ENCODE assay signal across 14 cellular contexts in the genomic region with DNA sequence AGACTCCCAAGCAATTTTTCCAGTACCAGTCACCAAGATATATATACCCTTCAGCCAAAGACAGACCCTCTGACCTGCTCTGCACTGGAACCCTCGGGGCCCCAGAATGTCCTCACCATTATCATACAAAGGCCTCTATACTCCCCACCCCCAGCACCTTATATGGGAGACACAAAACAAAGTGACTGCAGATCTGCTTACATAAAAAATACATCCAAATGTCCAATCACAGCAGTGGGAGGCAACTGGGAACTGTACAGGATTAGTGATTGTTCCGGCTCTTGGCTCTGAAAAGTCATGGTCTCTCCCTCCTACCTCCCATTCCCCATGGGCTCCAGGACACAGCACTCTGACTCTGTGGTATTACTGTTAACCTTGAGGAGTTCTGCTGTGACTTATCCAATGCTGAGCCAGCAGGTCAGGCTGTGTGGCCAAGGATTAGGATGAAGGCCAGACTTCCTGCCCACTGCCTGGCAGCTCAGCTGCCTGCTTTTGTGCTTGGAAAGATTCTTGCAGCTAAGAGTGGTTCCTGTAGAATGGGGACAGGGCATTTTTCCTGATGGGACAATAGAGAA. TPM values are rescaled to one million over a fixed set of nuclear protein-coding genes. Genes with fewer than 3 reads are reported as not detected.
A peak's percentile ranks its signal among the peaks of the same experiment; 100 is the strongest.
DNase-seq lines count a peak whose midpoint lies in the region; ATAC-seq and TF ChIP-seq lines count a peak whose summit lies in the region.
"Had no signal": no experiment of that assay in that cellular context is flagged by ENCODE, and none has a peak within 500 bp of the region (broad histone marks: within the 10 kb centered on the region; RNA-seq: fewer than 3 reads in every experiment).

No MANE protein-coding gene starts in this region.

- H3K27ac Mint-ChIP-seq in nephron progenitor cell: peak overlapping the region; percentile 47
- H3K27ac Mint-ChIP-seq: stimulated activated naive CD8-positive, alpha-beta T cell treated with anti-CD3 and anti-CD28 coated beads, Interleukin-15, Interleukin-2, amounts not matched to agents 100 ng/mL and 50 ng/mL, for 24 hours had no signal

- H3K36me3 Mint-ChIP-seq in nephron progenitor cell (ENCODE audit: low read depth): no peaks in the 10 kb centered on the region

- TF ChIP-seq POLR2A in gastrocnemius medialis (IDR thresholded peaks at IDR 0.05): no peak

- ATAC-seq in gastrocnemius medialis: no peak
- no peak for ATAC-seq in HG03460 (IDR thresholded peaks at IDR 0.05; ENCODE audit: unreplicated experiment)
- ATAC-seq: Panc1 had no signal

- H3K4me1 ChIP-seq in gastrocnemius medialis: no peaks in the 10 kb centered on the region

- no peak overlapping the region for H3K4me3 Mint-ChIP-seq in nephron progenitor cell
- H3K4me3 Mint-ChIP-seq: stimulated activated naive CD8-positive, alpha-beta T cell treated with anti-CD3 and anti-CD28 coated beads, Interleukin-15, Interleukin-2, amounts not matched to agents 100 ng/mL and 50 ng/mL, for 24 hours had no signal

- H3K9me3 Mint-ChIP-seq in nephron progenitor cell: no peaks in the 10 kb centered on the region
- H3K9me3 Mint-ChIP-seq: stimulated activated naive CD8-positive, alpha-beta T cell treated with anti-CD3 and anti-CD28 coated beads, Interleukin-15, Interleukin-2, amounts not matched to agents 100 ng/mL and 50 ng/mL, for 24 hours had no signal

- no peak overlapping the region for H3K27ac ChIP-seq in WERI-Rb-1
- H3K27ac ChIP-seq in gastrocnemius medialis: no peak overlapping the region
- H3K27ac ChIP-seq: skin epidermis had no signal

- DNase-seq in Caki2 (ENCODE audit: low read depth) (peak; percentile 32), WERI-Rb-1 (peak; percentile 18), fibroblast of the aortic adventitia (ENCODE audit: low read depth) (peak; percentile 24), nephron progenitor cell (no peak), gastrocnemius medialis (no peak), SHP77 (lab: John Stamatoyannopoulos, UW) (no peak), DMS53 (lab: John Stamatoyannopoulos, UW) (no peak)
- DNase-seq: activated CD8-positive, alpha-beta memory T cell treated with anti-CD3 and anti-CD28 coated beads, Interleukin-2, amount 50 U/mL, for 48 hours; activated naive CD4-positive, alpha-beta T cell treated with anti-CD3 and anti-CD28 coated beads, Interleukin-2, amount 50 U/mL, for 16 hours; NCI-H1694 had no signal

- no peaks in the 10 kb centered on the region for H3K27me3 ChIP-seq in WERI-Rb-1 (ENCODE audit: insufficient read depth, low read depth, severe bottlenecking)
- no peaks in the 10 kb centered on the region for H3K27me3 ChIP-seq in gastrocnemius medialis

- H3K36me3 ChIP-seq in WERI-Rb-1: no peaks in the 10 kb centered on the region
- no peaks in the 10 kb centered on the region for H3K36me3 ChIP-seq in gastrocnemius medialis

- H3K27me3 Mint-ChIP-seq in nephron progenitor cell (ENCODE audit: low read depth, poor library complexity): peaks cover 3% of the 10 kb centered on the region
- H3K27me3 Mint-ChIP-seq: stimulated activated naive CD8-positive, alpha-beta T cell treated with anti-CD3 and anti-CD28 coated beads, Interleukin-15, Interleukin-2, amounts not matched to agents 100 ng/mL and 50 ng/mL, for 24 hours had no signal

- H3K4me1 Mint-ChIP-seq in nephron progenitor cell: peaks cover 19% of the 10 kb centered on the region

- in situ Hi-C loops in Caki2 (cut with HindIII; ENCODE audit: low pct_unique_long_range_greater_than_20kb, low sequenced_read_pairs) (no loop called here), gastrocnemius medialis (cut with MboI; ENCODE audit: low sequenced_read_pairs in 4 of 4) (no loop called here)

- H3K9me3 ChIP-seq in WERI-Rb-1 (ENCODE audit: severe bottlenecking) (no peaks in the 10 kb centered on the region), gastrocnemius medialis (no peaks in the 10 kb centered on the region)

- TF ChIP-seq CTCF in WERI-Rb-1 (IDR thresholded peaks at IDR 0.05; ENCODE audit: low read depth, low read length) (no peak), fibroblast of the aortic adventitia (IDR thresholded peaks at IDR 0.05; ENCODE audit: insufficient read depth, low read length) (no peak), nephron progenitor cell (IDR thresholded peaks at IDR 0.05) (no peak), gastrocnemius medialis (IDR thresholded peaks at IDR 0.05 in 4 of 5, conservative IDR thresholded peaks at IDR 0.05 in 1 of 5) (no peak)

- H3K4me3 ChIP-seq in WERI-Rb-1 (ENCODE audit: low read depth, low read length) (no peak overlapping the region), fibroblast of the aortic adventitia (ENCODE audit: low read depth, low read length) (no peak overlapping the region), gastrocnemius medialis (no peak overlapping the region)
- H3K4me3 ChIP-seq: skin epidermis had no signal

- intact Hi-C loops in gastrocnemius medialis (cut with DNase I; ENCODE audit: low total_unique reads): no loop called here

RNA-seq across cellular contexts. Expression of gene OXA1L, which starts 13.7 kb away (rescaled TPM):
- 71.3 and 79.1 TPM in 2 replicates for total RNA-seq in Caki2 (2014; rRNA removed; shearing (Covaris generic); ENCODE audit: low replicate concordance)
- total RNA-seq in fibroblast of the aortic adventitia (ENCODE audit: low replicate concordance) (50.9 and 66.4 TPM in 2 replicates), gastrocnemius medialis (100 to 1,000 TPM in 3 of 4 donors, 10 to 100 TPM in 1; 83.5 to 135 (median 114) TPM)

RNA-seq across cellular contexts. Expression of gene SLC7A7, which starts 35.0 kb away (rescaled TPM):
- total RNA-seq in Caki2 (2014; rRNA removed; shearing (Covaris generic); ENCODE audit: low replicate concordance): 0.38 and 7.7 TPM in 2 replicates
- 2.5 and 16.5 TPM in 2 replicates for total RNA-seq in fibroblast of the aortic adventitia (ENCODE audit: low replicate concordance)
- 1 to 10 TPM in 3 of 4 donors, under 1 TPM in 1; 0.68 to 5.3 (median 2.2) TPM for total RNA-seq in gastrocnemius medialis

RNA-seq across cellular contexts. Expression of gene MRPL52, which starts 49.5 kb away (rescaled TPM):
- total RNA-seq in Caki2 (2014; rRNA removed; shearing (Covaris generic); ENCODE audit: low replicate concordance): 81.2 and 137 TPM in 2 replicates
- total RNA-seq in fibroblast of the aortic adventitia (ENCODE audit: low replicate concordance) (14.2 and 69.9 TPM in 2 replicates), gastrocnemius medialis (100 to 1,000 TPM in 1 of 4 donors, 10 to 100 TPM in 3; 48.5 to 153 (median 89.0) TPM)

RNA-seq across cellular contexts. Expression of gene MMP14, which starts 56.2 kb away (rescaled TPM):
- total RNA-seq in Caki2 (2014; rRNA removed; shearing (Covaris generic); ENCODE audit: low replicate concordance): not detected in 2 replicates
- total RNA-seq in fibroblast of the aortic adventitia (ENCODE audit: low replicate concordance) (258 and 311 TPM in 2 replicates), gastrocnemius medialis (10 to 100 TPM; 14.9 to 29.7 (median 20.8) TPM)

Comparison
In these comparisons a context has a peak if more than half of its experiments do, and no peak if none do; other contexts are left out.
1. DNase-seq: peak in Caki2 (single experiment), WERI-Rb-1 (single experiment) and fibroblast of the aortic adventitia (single experiment); none in nephron progenitor cell (single experiment), gastrocnemius medialis (0 of 2), SHP77 (0 of 2) and DMS53 (single experiment).